ENCODE assay signal across 13 cellular contexts in the genomic region with DNA sequence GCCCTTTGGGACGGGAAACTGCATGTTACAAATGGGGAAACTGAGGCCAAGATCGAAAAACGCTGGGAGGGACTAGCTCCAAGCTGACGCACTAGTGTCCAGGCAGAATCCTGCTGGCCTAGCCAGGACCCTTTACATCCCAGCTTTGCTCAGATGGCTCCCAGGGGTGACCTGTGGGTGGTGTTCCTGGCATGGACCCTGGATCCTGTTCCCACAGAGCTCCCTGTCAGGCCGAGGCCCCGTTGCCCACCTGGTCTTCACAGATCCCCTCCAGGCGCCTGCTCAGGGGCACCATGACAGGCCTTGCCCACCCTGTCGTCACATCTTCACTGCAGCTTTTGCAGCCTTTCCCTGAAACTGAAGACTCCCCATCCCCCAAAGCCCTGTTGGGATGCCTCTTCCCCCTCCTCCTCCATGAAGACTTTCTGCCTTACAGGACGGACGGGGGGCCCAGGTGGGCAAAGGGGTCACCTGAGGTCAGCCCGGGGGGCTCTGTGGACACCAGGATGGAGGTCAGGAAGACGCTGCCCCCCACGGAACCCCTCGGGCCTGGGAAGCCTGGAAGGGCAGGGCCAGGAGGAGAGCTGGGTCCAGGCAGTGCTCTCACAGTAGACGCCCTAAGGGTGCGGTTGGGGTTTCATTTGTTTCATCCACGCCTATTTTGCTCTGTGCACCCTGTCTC. TPM values are rescaled to one million over a fixed set of nuclear protein-coding genes. Genes with fewer than 3 reads are reported as not detected.
DNase-seq lines count a peak whose midpoint lies in the region; ATAC-seq and TF ChIP-seq lines count a peak whose summit lies in the region.
"Had no signal": no experiment of that assay in that cellular context is flagged by ENCODE, and none has a peak within 500 bp of the region (broad histone marks: within the 10 kb centered on the region; RNA-seq: fewer than 3 reads in every experiment).

No MANE protein-coding gene starts in this region.

- POLR2A ChIA-PET in PC-3 (lab: Charles Lee; ENCODE audit: unreplicated experiment) = no interaction called here

- intact Hi-C loops in testis (cut with DNase I; ENCODE audit: low total_unique reads) (no loop called here), PC-3 (cut with micrococcal nuclease) (no loop called here)

- CTCF ChIA-PET in PC-3 (lab: Charles Lee) = no interaction called here

- no peaks in the 10 kb centered on the region for H3F3A ChIP-seq in PC-3 (ENCODE audit: low read length, unreplicated experiment)

- no peaks in the 10 kb centered on the region for H3K27me3 ChIP-seq in testis
- H3K27me3 ChIP-seq in PC-3 (ENCODE audit: low read length) = peaks cover 44% of the 10 kb centered on the region
- H3K27me3 ChIP-seq: ascending aorta, BE2C had no signal

- no peaks in the 10 kb centered on the region for H3K9me2 ChIP-seq in PC-3 (replicated peaks; ENCODE audit: low read length)

- H2AFZ ChIP-seq in PC-3 (ENCODE audit: low read length) = no peak overlapping the region

- H4K20me1 ChIP-seq in PC-3 (ENCODE audit: low read length) = no peaks in the 10 kb centered on the region

- 56 to 63% methylated on average over 15 to 17 of the region's 17 CpGs for WGBS in testis, 2 donors

- BruUV-seq in PC-3 (replicated peaks; lab: Mats Ljungman, UMichigan) = no TSS peak

- H3K4me2 ChIP-seq in PC-3 (ENCODE audit: low read length) = no peak overlapping the region

- H3K9ac ChIP-seq in PC-3 (ENCODE audit: low read length) = no peak overlapping the region

- H3K4me1 ChIP-seq in testis (peaks cover 7% of the 10 kb centered on the region), PC-3 (ENCODE audit: insufficient read depth, low read length) (no peaks in the 10 kb centered on the region)

- TF ChIP-seq CTCF in testis (IDR thresholded peaks at IDR 0.05) (no peak), PC-3 (conservative IDR thresholded peaks at IDR 0.05; ENCODE audit: low read depth, low read length) (no peak)

- TF ChIP-seq POLR2A in testis (IDR thresholded peaks at IDR 0.05) = no peak

- no peak overlapping the region for H3K27ac ChIP-seq in testis
- H3K27ac ChIP-seq in PC-3 (ENCODE audit: low read length) = no peak overlapping the region
- H3K27ac ChIP-seq: ascending aorta had no signal

- no peaks in the 10 kb centered on the region for H3K79me2 ChIP-seq in PC-3 (ENCODE audit: low read length)

- DNase-seq in NCI-H82 (lab: John Stamatoyannopoulos, UW) = peak; percentile 25
- DNase-seq in NCI-H82 treated with DMSO at 0.1 percent for 48 hours (lab: John Stamatoyannopoulos, UW; ENCODE audit: unreplicated experiment) = no peak
- peak; percentile 29 for DNase-seq in cerebellar cortex (ENCODE audit: low spot score)
- DNase-seq in mesenteric fat pad (ENCODE audit: low spot score) = peak; percentile 59
- no peak for DNase-seq in testis
- DNase-seq in kidney glomerular epithelial cell (lab: John Stamatoyannopoulos, UW) = no peak
- DNase-seq in PC-3 = no peak
- DNase-seq in NCI-H526 treated with DMSO at 0.1 percent for 48 hours (lab: John Stamatoyannopoulos, UW) = no peak

- ATAC-seq in PC-3 = no peak

- H3K36me3 ChIP-seq in testis (ENCODE audit: low read depth, missing control alignments) (no peaks in the 10 kb centered on the region), PC-3 (ENCODE audit: low read depth, low read length) (no peaks in the 10 kb centered on the region)
- H3K36me3 ChIP-seq: ascending aorta, BE2C had no signal

- H3K4me3 ChIP-seq in testis = peak overlapping the region; percentile 18 to 54
- H3K4me3 ChIP-seq in PC-3 (ENCODE audit: low read length) = no peak overlapping the region

- H3K9me3 ChIP-seq in testis (no peaks in the 10 kb centered on the region), PC-3 (ENCODE audit: low read length) (no peaks in the 10 kb centered on the region)
- H3K9me3 ChIP-seq: ascending aorta, BE2C had no signal

RNA-seq across cellular contexts. Expression of a gene that starts 12.9 kb away (rescaled TPM):
- not detected for total RNA-seq in mesenteric fat pad
- 10 to 100 TPM; 37.0 to 42.1 TPM for total RNA-seq in testis
- 33.5 TPM for polyA plus RNA-seq in testis (ENCODE audit: insufficient read depth, low read depth, low replicate concordance)
- total RNA-seq in PC-3 (2014; rRNA removed) = 0.40 TPM in 1 of 2 replicates, not detected in the other

RNA-seq across cellular contexts. Expression of a gene that starts 35.7 kb away (rescaled TPM):
- total RNA-seq in mesenteric fat pad = 0.32 TPM
- total RNA-seq in testis = under 1 TPM in 1 of 2 donors, not detected in 1; 0.24 TPM
- 0.51 TPM for polyA plus RNA-seq in testis (ENCODE audit: insufficient read depth, low read depth, low replicate concordance)
- not detected in 2 replicates for total RNA-seq in PC-3 (2014; rRNA removed)
- total RNA-seq: activated CD4-positive, alpha-beta memory T cell treated with anti-CD3 and anti-CD28 coated beads for 36 hours; ascending aorta; LHCN-M2; lower leg skin had no signal

Comparison
In these comparisons a context has a peak if more than half of its experiments do, and no peak if none do; other contexts are left out.
1. DNase-seq: peak in NCI-H82 (single experiment), cerebellar cortex (single experiment) and mesenteric fat pad (single experiment); none in NCI-H82 treated with DMSO at 0.1 percent for 48 hours (single experiment), testis (single experiment), kidney glomerular epithelial cell (single experiment), PC-3 (single experiment) and NCI-H526 treated with DMSO at 0.1 percent for 48 hours (single experiment).
2. RNA of a gene that starts 12.9 kb away (total RNA-seq): 37.0 to 42.1 TPM in testis; not detected in mesenteric fat pad (single experiment) and 0.40 TPM in PC-3; every median in the first group is over 10 times any median in the second.